8 cellular contexts compared by ENCODE assay signal in genomic region chr6:28081486-28081751, GRCh38. TPM values are rescaled to one million over a fixed set of nuclear protein-coding genes. Genes with fewer than 3 reads are reported as not detected.
DNase-seq lines count a peak whose midpoint lies in the region; ATAC-seq and TF ChIP-seq lines count a peak whose summit lies in the region.

No MANE protein-coding gene starts in this region.

- DNase-seq in IMR-90 (no peak), iPS DF 6.9 (ENCODE audit: low read depth, low spot score) (no peak), G401 (ENCODE audit: low spot score) (no peak), LoVo (ENCODE audit: low spot score) (no peak)
- peak; percentile 75 for DNase-seq in stimulated activated naive B cell treated with anti-CD40 and anti-IgM and Interleukin-4, amounts not matched to agents 10 μg/mL and 1 μg/mL and 100 μg/mL, for 72 hours

- H2BK120ac ChIP-seq in IMR-90 (ENCODE audit: low read depth, low read length): no peak overlapping the region

- dilution Hi-C loops in IMR-90 (cut with HindIII; ENCODE audit: low sequenced_read_pairs, unreplicated experiment): no loop called here

- H2BK15ac ChIP-seq in IMR-90 (ENCODE audit: low read depth, low read length): no peak overlapping the region

- H2AFZ ChIP-seq in IMR-90 (replicated peaks; ENCODE audit: low read length, poor library complexity): peak overlapping the region; percentile 98

- 0% methylated on average over 3 of the region's 4 CpGs; no CpG with 5 or more reads in 1 of the 2 experiments for WGBS in IMR-90 (ENCODE audit: extremely low coverage in 2 of 2, insufficient read length in 1 of 2), 2 experiments
- 100% methylated on average over 1 of the region's 4 CpGs for WGBS in iPS DF 6.9 (ENCODE audit: insufficient coverage, insufficient read length)

- peak overlapping the region; percentile 57; the same call in 1 of the 2 replicates for H3K56ac ChIP-seq in IMR-90 (ENCODE audit: extremely low read depth, insufficient read depth, low read length)

- H4K91ac ChIP-seq in IMR-90 (ENCODE audit: insufficient read depth, low read depth, low read length): peak overlapping the region; percentile 68

- TF ChIP-seq RAD21 in IMR-90 (IDR thresholded peaks at IDR 0.05; ENCODE audit: low read length): no peak

- CTCF ChIA-PET in IMR-90 (lab: Yijun Ruan, JAX): no interaction called here

- H3K4me2 ChIP-seq in IMR-90 (ENCODE audit: low read depth, low read length): peak overlapping the region; percentile 94

- peak; percentile 50 for ATAC-seq in GM21423 (IDR thresholded peaks at IDR 0.05; ENCODE audit: unreplicated experiment)
- no peak for ATAC-seq in IMR-90 (ENCODE audit: low read depth)
- ATAC-seq in stimulated activated naive B cell treated with anti-CD40 and anti-IgM and Interleukin-4, amounts not matched to agents 10 μg/mL and 1 μg/mL and 100 μg/mL, for 72 hours (replicated peaks): peak; percentile 79 to 81

- H3K4me3 ChIP-seq in IMR-90 (ENCODE audit: insufficient read depth, low read depth, low read length): peak overlapping the region; percentile 75
- H3K4me3 ChIP-seq in iPS DF 6.9 (ENCODE audit: low read length): peak overlapping the region; percentile 95; the same call in 1 of the 2 replicates

- H2BK5ac ChIP-seq in IMR-90 (ENCODE audit: low read depth, low read length, poor library complexity, severe bottlenecking): peak overlapping the region; percentile 43

- peak overlapping the region; percentile 47; the same call in 1 of the 2 replicates for H3K23ac ChIP-seq in IMR-90 (ENCODE audit: low read depth, low read length)

- H3K27ac ChIP-seq in IMR-90 (ENCODE audit: insufficient read depth, low read length): peak overlapping the region; percentile 83
- no peak overlapping the region for H3K27ac ChIP-seq in iPS DF 6.9 (ENCODE audit: low read length)

- no peaks in the 10 kb centered on the region for H3K9me3 Mint-ChIP-seq in activated naive CD4-positive, alpha-beta T cell treated with anti-CD3 and anti-CD28 coated beads, Interleukin-2, amount 50 U/mL, for 24 hours
- peaks cover 13 to 16% of the 10 kb centered on the region in 2 donors for H3K9me3 Mint-ChIP-seq in stimulated activated naive B cell treated with anti-CD40 and anti-IgM and Interleukin-4, amounts not matched to agents 10 μg/mL and 1 μg/mL and 100 μg/mL, for 72 hours

- H3K36me3 Mint-ChIP-seq in activated naive CD4-positive, alpha-beta T cell treated with anti-CD3 and anti-CD28 coated beads, Interleukin-2, amount 50 U/mL, for 24 hours: peaks cover 24% of the 10 kb centered on the region
- H3K36me3 Mint-ChIP-seq in stimulated activated naive B cell treated with anti-CD40 and anti-IgM and Interleukin-4, amounts not matched to agents 10 μg/mL and 1 μg/mL and 100 μg/mL, for 72 hours: peaks cover 29 to 42% of the 10 kb centered on the region in 2 donors

- no peak overlapping the region for H2BK20ac ChIP-seq in IMR-90 (ENCODE audit: low read depth, low read length)

- H4K5ac ChIP-seq in IMR-90 (ENCODE audit: low read depth, low read length): peak overlapping the region; percentile 83

- 0 out of 4 replicates have a peak, but pooled peaks cover 0 to 3% of the 10 kb centered on the region in 2 experiments for H3K79me1 ChIP-seq in IMR-90 (ENCODE audit: low read depth in 1 of 2, low read length in 2 of 2)

- peak overlapping the region; percentile 78 for H3K4ac ChIP-seq in IMR-90 (ENCODE audit: low read depth, low read length)

- H3K4me3 Mint-ChIP-seq in activated naive CD4-positive, alpha-beta T cell treated with anti-CD3 and anti-CD28 coated beads, Interleukin-2, amount 50 U/mL, for 24 hours: peak overlapping the region; percentile 94
- peak overlapping the region; percentile 79 to 81 for H3K4me3 Mint-ChIP-seq in stimulated activated naive B cell treated with anti-CD40 and anti-IgM and Interleukin-4, amounts not matched to agents 10 μg/mL and 1 μg/mL and 100 μg/mL, for 72 hours

- H3K27me3 ChIP-seq in IMR-90 (ENCODE audit: control insufficient read depth, insufficient read depth, low read length) (no peaks in the 10 kb centered on the region), iPS DF 6.9 (ENCODE audit: control insufficient read depth, insufficient read depth, low read length) (no peaks in the 10 kb centered on the region)

- H4K20me1 ChIP-seq in IMR-90 (ENCODE audit: insufficient read depth, low read length): no peaks in the 10 kb centered on the region

- no peak for TF ChIP-seq POLR2A in IMR-90 (IDR thresholded peaks at IDR 0.05; ENCODE audit: low read depth, low read length)

- H3K9me3 ChIP-seq in ES-I3 (ENCODE audit: control insufficient read depth, insufficient read depth, low read length): no peaks in the 10 kb centered on the region
- H3K9me3 ChIP-seq in IMR-90 (ENCODE audit: control insufficient read depth, insufficient read depth, low read length): no peaks in the 10 kb centered on the region
- H3K9me3 ChIP-seq in iPS DF 6.9 (ENCODE audit: control insufficient read depth, insufficient read depth, low read length): no peaks in the 10 kb centered on the region

- peak overlapping the region; percentile 95 for H3K27ac Mint-ChIP-seq in activated naive CD4-positive, alpha-beta T cell treated with anti-CD3 and anti-CD28 coated beads, Interleukin-2, amount 50 U/mL, for 24 hours
- peak overlapping the region; percentile 94 for H3K27ac Mint-ChIP-seq in stimulated activated naive B cell treated with anti-CD40 and anti-IgM and Interleukin-4, amounts not matched to agents 10 μg/mL and 1 μg/mL and 100 μg/mL, for 72 hours

- POLR2A ChIA-PET in IMR-90 (lab: Charles Lee; ENCODE audit: unreplicated experiment): no interaction called here

- TF ChIP-seq CTCF in IMR-90 (conservative IDR thresholded peaks at IDR 0.05; ENCODE audit: low read depth, low read length): no peak

- H3K9ac ChIP-seq in ES-I3 (ENCODE audit: low read depth, low read length): peak overlapping the region; percentile 71
- peak overlapping the region; percentile 75 for H3K9ac ChIP-seq in IMR-90 (ENCODE audit: low read depth, low read length)

- H3K36me3 ChIP-seq in ES-I3 (ENCODE audit: insufficient read depth, low read length): peaks cover 6% of the 10 kb centered on the region
- H3K36me3 ChIP-seq in IMR-90 (ENCODE audit: control insufficient read depth, insufficient read depth, low read length): no peaks in the 10 kb centered on the region
- H3K36me3 ChIP-seq in iPS DF 6.9 (ENCODE audit: control insufficient read depth, insufficient read depth, low read length): peaks cover 9% of the 10 kb centered on the region

- H2AK5ac ChIP-seq in IMR-90 (ENCODE audit: low read depth, low read length): no peak overlapping the region

- in situ Hi-C loops in IMR-90 (cut with MboI; ENCODE audit: low sequenced_read_pairs): no loop called here
- in situ Hi-C loops in G401 (cut with HindIII; ENCODE audit: low sequenced_read_pairs): no loop called here

- H4K8ac ChIP-seq in IMR-90 (ENCODE audit: low read depth in 2 of 2, low read length in 2 of 2): peak overlapping the region; percentile 73 to 98

- peaks cover 49% of the 10 kb centered on the region for H3K4me1 Mint-ChIP-seq in activated naive CD4-positive, alpha-beta T cell treated with anti-CD3 and anti-CD28 coated beads, Interleukin-2, amount 50 U/mL, for 24 hours
- H3K4me1 Mint-ChIP-seq in stimulated activated naive B cell treated with anti-CD40 and anti-IgM and Interleukin-4, amounts not matched to agents 10 μg/mL and 1 μg/mL and 100 μg/mL, for 72 hours: peaks cover 19 to 31% of the 10 kb centered on the region in 2 donors

- peak overlapping the region; percentile 81 for H2AK9ac ChIP-seq in IMR-90 (replicated peaks; ENCODE audit: low read depth, low read length, poor library complexity)

- peak overlapping the region; percentile 38 for H3K14ac ChIP-seq in IMR-90 (replicated peaks; ENCODE audit: low read depth, low read length)

- no peaks in the 10 kb centered on the region for H3K27me3 Mint-ChIP-seq in activated naive CD4-positive, alpha-beta T cell treated with anti-CD3 and anti-CD28 coated beads, Interleukin-2, amount 50 U/mL, for 24 hours
- H3K27me3 Mint-ChIP-seq in stimulated activated naive B cell treated with anti-CD40 and anti-IgM and Interleukin-4, amounts not matched to agents 10 μg/mL and 1 μg/mL and 100 μg/mL, for 72 hours: no peaks in the 10 kb centered on the region

- no TSS peak for BruUV-seq in IMR-90 (replicated peaks; lab: Mats Ljungman, UMichigan)

- intact Hi-C loops in IMR-90 (cut with micrococcal nuclease): loop anchor here (5.0 kb wide), 2 partner anchors 131 to 256 kb away; partner anchors contain the start of gene ZSCAN31

- H3K4me1 ChIP-seq in ES-I3 (ENCODE audit: insufficient read depth, low read length): no peaks in the 10 kb centered on the region
- peaks cover 2% of the 10 kb centered on the region; the same call in 1 of the 2 replicates for H3K4me1 ChIP-seq in IMR-90 (ENCODE audit: control insufficient read depth, insufficient read depth, low read length)
- H3K4me1 ChIP-seq in iPS DF 6.9 (ENCODE audit: control insufficient read depth, insufficient read depth, low read length): no peaks in the 10 kb centered on the region

- H3K18ac ChIP-seq in IMR-90 (ENCODE audit: low read depth, low read length): no peak overlapping the region

- H3K9me1 ChIP-seq in IMR-90 (ENCODE audit: insufficient read depth, low read length): 0 out of 2 replicates have a peak, but pooled peaks cover 7% of the 10 kb centered on the region

TF ChIP-seq in IMR-90, 13 proteins besides CTCF, POLR2A, EP300 and RAD21 (continues in another document):
- TF ChIP-seq MXI1 (IDR thresholded peaks at IDR 0.05; ENCODE audit: borderline replicate concordance, low read depth, low read length) (no peak), MAFK (IDR thresholded peaks at IDR 0.05; ENCODE audit: low read depth, low read length) (no peak), RFX5 (IDR thresholded peaks at IDR 0.05; ENCODE audit: low read depth, low read length) (no peak), RCOR1 (IDR thresholded peaks at IDR 0.05; ENCODE audit: insufficient replicate concordance, low read length) (no peak), CHD1 (IDR thresholded peaks at IDR 0.05; ENCODE audit: low read depth, low read length) (no peak), CEBPB (IDR thresholded peaks at IDR 0.05; ENCODE audit: low read depth, low read length) (no peak), SMC3 (IDR thresholded peaks at IDR 0.05; ENCODE audit: low read depth, low read length) (no peak)

RNA-seq across cellular contexts. Expression of gene ZNF165, which starts 1.1 kb away (rescaled TPM):
- total RNA-seq in IMR-90 (2012; rRNA removed): 0.28 and 0.36 TPM in 2 replicates
- 0.07 and 0.09 TPM in 2 replicates for polyA plus RNA-seq in IMR-90 (2012; rRNA removed)
- 0.01 TPM in 1 of 2 replicates, not detected in the other for polyA plus RNA-seq in IMR-90 (2012; cell fraction: cytosol; rRNA removed)
- 0.06 TPM in 1 of 2 replicates, not detected in the other for polyA plus RNA-seq in IMR-90 (2012; cell fraction: nucleus; rRNA removed; ENCODE audit: low replicate concordance)
- total RNA-seq in G401 (2014; rRNA removed; shearing (Covaris generic)): 2.2 and 2.7 TPM in 2 replicates

RNA-seq across cellular contexts. Expression of gene ZSCAN16, which starts 43.0 kb away (rescaled TPM):
- 2.5 and 3.0 TPM in 2 replicates for total RNA-seq in IMR-90 (2012; rRNA removed)
- 1.7 and 1.8 TPM in 2 replicates for polyA plus RNA-seq in IMR-90 (2012; rRNA removed)
- 0.43 and 0.80 TPM in 2 replicates for polyA plus RNA-seq in IMR-90 (2012; cell fraction: cytosol; rRNA removed)
- polyA plus RNA-seq in IMR-90 (2012; cell fraction: nucleus; rRNA removed; ENCODE audit: low replicate concordance): 0.99 and 2.2 TPM in 2 replicates
- not detected in 2 replicates for total RNA-seq in G401 (2014; rRNA removed; shearing (Covaris generic))
